ENCODE assay signal across 21 cellular contexts in genomic region chr10:50586740-50587088, GRCh38. TPM values are rescaled to one million over a fixed set of nuclear protein-coding genes. Genes with fewer than 3 reads are reported as not detected.
A peak's percentile ranks its signal among the peaks of the same experiment; 100 is the strongest.
DNase-seq lines count a peak whose midpoint lies in the region; ATAC-seq, FAIRE-seq and TF ChIP-seq lines count a peak whose summit lies in the region.
"Had no signal": no experiment of that assay in that cellular context is flagged by ENCODE, and none has a peak within 500 bp of the region (broad histone marks: within the 10 kb centered on the region; RNA-seq: fewer than 3 reads in every experiment).

No MANE protein-coding gene starts in this region.

- no peaks in the 10 kb centered on the region for H3K27me3 Mint-ChIP-seq in progenitor cell of endocrine pancreas
- H3K27me3 Mint-ChIP-seq: CD4-positive, CD25-positive, alpha-beta regulatory T cell had no signal

- H3K4me3 Mint-ChIP-seq in progenitor cell of endocrine pancreas (ENCODE audit: low read depth): no peak overlapping the region
- H3K4me3 Mint-ChIP-seq: CD4-positive, CD25-positive, alpha-beta regulatory T cell had no signal

- H3K4me1 ChIP-seq in BLaER1 treated with 17β-estradiol and CSF1 and Interleukin-3, amounts not matched to agents 10 nM and 100 nM: peaks cover 0 to 24% (median 4%) of the 10 kb centered on the region in 10 experiments; a peak in 9 of 20 replicates
- H3K4me1 ChIP-seq in PC-3 (ENCODE audit: insufficient read depth, low read length): peaks cover 17% of the 10 kb centered on the region
- H3K4me1 ChIP-seq: BE2C, HAP-1, Peyer's patch had no signal

- intact Hi-C loops in PC-3 (cut with micrococcal nuclease): loop anchor here (1.0 kb wide), 1 partner anchor 38 kb away; no protein-coding TSS in a partner anchor

- peak overlapping the region; percentile 65; the same call in 1 of the 2 replicates for H2AFZ ChIP-seq in PC-3 (ENCODE audit: low read length)

- in situ Hi-C loops in brain microvascular endothelial cell (cut with HindIII; ENCODE audit: low pct_ligation_motif_present, low sequenced_read_pairs): no loop called here

- CTCF ChIA-PET in PC-3 (lab: Charles Lee): no interaction called here

- TF ChIP-seq CTCF in PC-3 (conservative IDR thresholded peaks at IDR 0.05; ENCODE audit: low read depth, low read length) (no peak), brain microvascular endothelial cell (IDR thresholded peaks at IDR 0.05; ENCODE audit: low read depth, low read length, missing control alignments) (no peak), progenitor cell of endocrine pancreas (IDR thresholded peaks at IDR 0.05; ENCODE audit: unreplicated experiment) (no peak)

- H3K9ac ChIP-seq in BLaER1 treated with 17β-estradiol and CSF1 and Interleukin-3, amounts not matched to agents 10 nM and 100 nM: no peak overlapping the region
- H3K9ac ChIP-seq in PC-3 (ENCODE audit: low read length): no peak overlapping the region

- H3F3A ChIP-seq in PC-3 (ENCODE audit: low read length, unreplicated experiment): no peaks in the 10 kb centered on the region

- H3K36me3 Mint-ChIP-seq in progenitor cell of endocrine pancreas (ENCODE audit: insufficient read depth): peaks cover 14% of the 10 kb centered on the region

- no peaks in the 10 kb centered on the region for H3K9me2 ChIP-seq in PC-3 (replicated peaks; ENCODE audit: low read length)

- peaks cover 7% of the 10 kb centered on the region for H3K4me1 Mint-ChIP-seq in progenitor cell of endocrine pancreas (ENCODE audit: low read depth)

- H3K4me3 ChIP-seq in BLaER1 treated with 17β-estradiol and CSF1 and Interleukin-3, amounts not matched to agents 10 nM and 100 nM: no peak overlapping the region
- H3K4me3 ChIP-seq in PC-3 (ENCODE audit: low read length) (no peak overlapping the region), brain microvascular endothelial cell (ENCODE audit: low read depth, low read length) (no peak overlapping the region)
- H3K4me3 ChIP-seq: HAP-1, MG63, Peyer's patch had no signal

- H3K79me2 ChIP-seq in PC-3 (ENCODE audit: low read length): peaks cover 10% of the 10 kb centered on the region; the same call in 1 of the 2 replicates

- H3K9me3 Mint-ChIP-seq in progenitor cell of endocrine pancreas (ENCODE audit: low read depth): no peaks in the 10 kb centered on the region
- H3K9me3 Mint-ChIP-seq: CD4-positive, CD25-positive, alpha-beta regulatory T cell had no signal

- POLR2A ChIA-PET in PC-3 (lab: Charles Lee; ENCODE audit: unreplicated experiment): interaction anchor here (0.6 kb wide), 1 partner anchor 260 kb away, joined by 3 read pairs; no protein-coding TSS in a partner anchor

- FAIRE-seq in frontal cortex (lab: Jason Lieb, UNC): no peak
- FAIRE-seq: A204.1 had no signal

- BruUV-seq in PC-3 (replicated peaks; lab: Mats Ljungman, UMichigan): no TSS peak

- H3K27ac Mint-ChIP-seq in progenitor cell of endocrine pancreas: peak overlapping the region; percentile 47

- no peak for ATAC-seq in PC-3
- no peak for ATAC-seq in GM18520 (IDR thresholded peaks at IDR 0.05; ENCODE audit: unreplicated experiment)

- H3K27me3 ChIP-seq in BLaER1 treated with 17β-estradiol and CSF1 and Interleukin-3, amounts not matched to agents 10 nM and 100 nM: no peaks in the 10 kb centered on the region
- no peaks in the 10 kb centered on the region for H3K27me3 ChIP-seq in PC-3 (ENCODE audit: low read length)
- no peaks in the 10 kb centered on the region for H3K27me3 ChIP-seq in brain microvascular endothelial cell (replicated peaks)
- H3K27me3 ChIP-seq: BE2C, MG63, Peyer's patch had no signal

- H4K20me1 ChIP-seq in BLaER1 treated with 17β-estradiol and CSF1 and Interleukin-3, amounts not matched to agents 10 nM and 100 nM: peaks cover 0 to 6% (median 0%) of the 10 kb centered on the region in 11 experiments; a peak in 3 of 22 replicates
- no peaks in the 10 kb centered on the region for H4K20me1 ChIP-seq in PC-3 (ENCODE audit: low read length)

- H3K9me3 ChIP-seq in BLaER1 treated with 17β-estradiol and CSF1 and Interleukin-3, amounts not matched to agents 10 nM and 100 nM (replicated peaks in 1 of 11): no peaks in the 10 kb centered on the region
- H3K9me3 ChIP-seq in PC-3 (ENCODE audit: low read length): no peaks in the 10 kb centered on the region
- H3K9me3 ChIP-seq: BE2C, HAP-1, MG63, Peyer's patch had no signal

- DNase-seq in PC-3: no peak
- no peak for DNase-seq in brain microvascular endothelial cell
- DNase-seq in progenitor cell of endocrine pancreas (ENCODE audit: low spot score, unreplicated experiment): no peak
- no peak for DNase-seq in frontal cortex (ENCODE audit: low spot score in 2 of 2)
- DNase-seq in effector CD8-positive, alpha-beta T cell (lab: John Stamatoyannopoulos, UW): no peak
- DNase-seq in NCI-H2029 treated with DMSO at 0.1 percent for 48 hours (lab: John Stamatoyannopoulos, UW): no peak
- DNase-seq: BE2C; CD4-positive, CD25-positive, alpha-beta regulatory T cell; COR-L47; DMS79; MG63; NCI-H1417 treated with DMSO at 0.1 percent for 48 hours; NCI-H187 treated with DMSO at 0.1 percent for 48 hours; NCI-H2227 treated with DMSO at 0.1 percent for 48 hours; NCI-H510A treated with DMSO at 0.1 percent for 48 hours; NCI-H748 treated with DMSO at 0.1 percent for 48 hours; Peyer's patch had no signal

- peaks cover 17 to 46% (median 27%) of the 10 kb centered on the region in 11 experiments; a peak in 21 of 22 replicates for H3K36me3 ChIP-seq in BLaER1 treated with 17β-estradiol and CSF1 and Interleukin-3, amounts not matched to agents 10 nM and 100 nM
- H3K36me3 ChIP-seq in PC-3 (ENCODE audit: low read depth, low read length) (0 out of 2 replicates have a peak, but pooled peaks cover 9% of the 10 kb centered on the region), brain microvascular endothelial cell (replicated peaks) (no peaks in the 10 kb centered on the region)
- H3K36me3 ChIP-seq: BE2C, HAP-1, MG63 had no signal

- H3K4me2 ChIP-seq in BLaER1 treated with 17β-estradiol and CSF1 and Interleukin-3, amounts not matched to agents 10 nM and 100 nM: peak overlapping the region in 6 of 11 experiments; percentile 34 to 74 (median 54); a peak in 10 of 22 replicates
- H3K4me2 ChIP-seq in PC-3 (ENCODE audit: low read length): peak overlapping the region; percentile 28

- peak overlapping the region in 2 of 11 experiments; percentile 27 to 28; a peak in 3 of 22 replicates for H3K27ac ChIP-seq in BLaER1 treated with 17β-estradiol and CSF1 and Interleukin-3, amounts not matched to agents 10 nM and 100 nM
- H3K27ac ChIP-seq in PC-3 (ENCODE audit: low read length): peak overlapping the region; percentile 21
- H3K27ac ChIP-seq in brain microvascular endothelial cell: peak overlapping the region; percentile 46
- H3K27ac ChIP-seq: Peyer's patch had no signal

RNA-seq across cellular contexts. Expression of gene SGMS1, which starts 37.0 kb away (rescaled TPM):
- total RNA-seq in PC-3 (2014; rRNA removed) (61.4 and 68.2 TPM in 2 replicates), progenitor cell of endocrine pancreas (25.0 and 28.5 TPM in 2 replicates), frontal cortex (35.1 TPM)
